1 cellular context compared by ENCODE assay signal in genomic region chr12:102958073-102958829, GRCh38.
TF ChIP-seq lines count a peak whose summit lies in the region.

No MANE protein-coding gene starts in this region.

TF ChIP-seq in GM12878, 131 proteins besides CTCF, POLR2A, EP300 and RAD21 (continued from another document):
- TF ChIP-seq, protein P1, sequence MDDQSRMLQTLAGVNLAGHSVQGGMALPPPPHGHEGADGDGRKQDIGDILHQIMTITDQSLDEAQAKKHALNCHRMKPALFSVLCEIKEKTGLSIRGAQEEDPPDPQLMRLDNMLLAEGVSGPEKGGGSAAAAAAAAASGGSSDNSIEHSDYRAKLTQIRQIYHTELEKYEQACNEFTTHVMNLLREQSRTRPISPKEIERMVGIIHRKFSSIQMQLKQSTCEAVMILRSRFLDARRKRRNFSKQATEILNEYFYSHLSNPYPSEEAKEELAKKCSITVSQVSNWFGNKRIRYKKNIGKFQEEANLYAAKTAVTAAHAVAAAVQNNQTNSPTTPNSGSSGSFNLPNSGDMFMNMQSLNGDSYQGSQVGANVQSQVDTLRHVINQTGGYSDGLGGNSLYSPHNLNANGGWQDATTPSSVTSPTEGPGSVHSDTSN (IDR thresholded peaks at IDR 0.05; ENCODE audit: insufficient replicate concordance, low read depth, low read length), result no peak
- TF ChIP-seq DPF2 (IDR thresholded peaks at IDR 0.05), result peak; percentile 80
- TF ChIP-seq BACH1 (IDR thresholded peaks at IDR 0.05; ENCODE audit: borderline replicate concordance), result peak; percentile 81
- 0 out of 2 replicates have a peak, but pooled peaks have one; percentile 17 for TF ChIP-seq YY1 (IDR thresholded peaks at IDR 0.05; ENCODE audit: low read depth, low read length)
- 0 out of 2 replicates have a peak, but pooled peaks have one; percentile 69 for TF ChIP-seq NR2F1 (conservative IDR thresholded peaks at IDR 0.05)
- 0 out of 2 replicates have a peak, but pooled peaks have one; percentile 19 for TF ChIP-seq NR2C1 (IDR thresholded peaks at IDR 0.05)
- 0 out of 2 replicates have a peak, but pooled peaks have one; percentile 31 for TF ChIP-seq RB1 (IDR thresholded peaks at IDR 0.05; ENCODE audit: borderline replicate concordance)
- TF ChIP-seq PAX5 (IDR thresholded peaks at IDR 0.05; ENCODE audit: borderline replicate concordance, low read depth, low read length), result peak; percentile 52; the same call in 1 of the 2 replicates
- TF ChIP-seq SRF (IDR thresholded peaks at IDR 0.05; ENCODE audit: low read depth in 2 of 2, low read length in 2 of 2), result no peak
- no peak for TF ChIP-seq BRCA1 (IDR thresholded peaks at IDR 0.05; ENCODE audit: low read depth, low read length)
- TF ChIP-seq, protein P2, sequence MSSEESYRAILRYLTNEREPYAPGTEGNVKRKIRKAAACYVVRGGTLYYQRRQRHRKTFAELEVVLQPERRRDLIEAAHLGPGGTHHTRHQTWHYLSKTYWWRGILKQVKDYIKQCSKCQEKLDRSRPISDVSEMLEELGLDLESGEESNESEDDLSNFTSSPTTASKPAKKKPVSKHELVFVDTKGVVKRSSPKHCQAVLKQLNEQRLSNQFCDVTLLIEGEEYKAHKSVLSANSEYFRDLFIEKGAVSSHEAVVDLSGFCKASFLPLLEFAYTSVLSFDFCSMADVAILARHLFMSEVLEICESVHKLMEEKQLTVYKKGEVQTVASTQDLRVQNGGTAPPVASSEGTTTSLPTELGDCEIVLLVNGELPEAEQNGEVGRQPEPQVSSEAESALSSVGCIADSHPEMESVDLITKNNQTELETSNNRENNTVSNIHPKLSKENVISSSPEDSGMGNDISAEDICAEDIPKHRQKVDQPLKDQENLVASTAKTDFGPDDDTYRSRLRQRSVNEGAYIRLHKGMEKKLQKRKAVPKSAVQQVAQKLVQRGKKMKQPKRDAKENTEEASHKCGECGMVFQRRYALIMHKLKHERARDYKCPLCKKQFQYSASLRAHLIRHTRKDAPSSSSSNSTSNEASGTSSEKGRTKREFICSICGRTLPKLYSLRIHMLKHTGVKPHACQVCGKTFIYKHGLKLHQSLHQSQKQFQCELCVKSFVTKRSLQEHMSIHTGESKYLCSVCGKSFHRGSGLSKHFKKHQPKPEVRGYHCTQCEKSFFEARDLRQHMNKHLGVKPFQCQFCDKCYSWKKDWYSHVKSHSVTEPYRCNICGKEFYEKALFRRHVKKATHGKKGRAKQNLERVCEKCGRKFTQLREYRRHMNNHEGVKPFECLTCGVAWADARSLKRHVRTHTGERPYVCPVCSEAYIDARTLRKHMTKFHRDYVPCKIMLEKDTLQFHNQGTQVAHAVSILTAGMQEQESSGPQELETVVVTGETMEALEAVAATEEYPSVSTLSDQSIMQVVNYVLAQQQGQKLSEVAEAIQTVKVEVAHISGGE (CRISPR knock-in tag; IDR thresholded peaks at IDR 0.05), result no peak
- peak; percentile 56 for TF ChIP-seq ZNF687 (IDR thresholded peaks at IDR 0.05)
- 0 out of 2 replicates have a peak, but pooled peaks have one; percentile 30 for TF ChIP-seq ZNF24 (IDR thresholded peaks at IDR 0.05)
- TF ChIP-seq RFX5 (IDR thresholded peaks at IDR 0.05; ENCODE audit: low read depth, low read length), result no peak
- TF ChIP-seq, protein P3, sequence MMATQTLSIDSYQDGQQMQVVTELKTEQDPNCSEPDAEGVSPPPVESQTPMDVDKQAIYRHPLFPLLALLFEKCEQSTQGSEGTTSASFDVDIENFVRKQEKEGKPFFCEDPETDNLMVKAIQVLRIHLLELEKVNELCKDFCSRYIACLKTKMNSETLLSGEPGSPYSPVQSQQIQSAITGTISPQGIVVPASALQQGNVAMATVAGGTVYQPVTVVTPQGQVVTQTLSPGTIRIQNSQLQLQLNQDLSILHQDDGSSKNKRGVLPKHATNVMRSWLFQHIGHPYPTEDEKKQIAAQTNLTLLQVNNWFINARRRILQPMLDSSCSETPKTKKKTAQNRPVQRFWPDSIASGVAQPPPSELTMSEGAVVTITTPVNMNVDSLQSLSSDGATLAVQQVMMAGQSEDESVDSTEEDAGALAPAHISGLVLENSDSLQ (IDR thresholded peaks at IDR 0.05), result peak; percentile 40; the same call in 1 of the 2 replicates
- TF ChIP-seq, protein P4, sequence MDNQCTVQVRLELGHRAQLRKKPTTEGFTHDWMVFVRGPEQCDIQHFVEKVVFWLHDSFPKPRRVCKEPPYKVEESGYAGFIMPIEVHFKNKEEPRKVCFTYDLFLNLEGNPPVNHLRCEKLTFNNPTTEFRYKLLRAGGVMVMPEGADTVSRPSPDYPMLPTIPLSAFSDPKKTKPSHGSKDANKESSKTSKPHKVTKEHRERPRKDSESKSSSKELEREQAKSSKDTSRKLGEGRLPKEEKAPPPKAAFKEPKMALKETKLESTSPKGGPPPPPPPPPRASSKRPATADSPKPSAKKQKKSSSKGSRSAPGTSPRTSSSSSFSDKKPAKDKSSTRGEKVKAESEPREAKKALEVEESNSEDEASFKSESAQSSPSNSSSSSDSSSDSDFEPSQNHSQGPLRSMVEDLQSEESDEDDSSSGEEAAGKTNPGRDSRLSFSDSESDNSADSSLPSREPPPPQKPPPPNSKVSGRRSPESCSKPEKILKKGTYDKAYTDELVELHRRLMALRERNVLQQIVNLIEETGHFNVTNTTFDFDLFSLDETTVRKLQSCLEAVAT (IDR thresholded peaks at IDR 0.05), result peak; percentile 7
- peak; percentile 46; the same call in 1 of the 2 replicates for TF ChIP-seq SMARCA5 (IDR thresholded peaks at IDR 0.05)
- TF ChIP-seq, protein P5, sequence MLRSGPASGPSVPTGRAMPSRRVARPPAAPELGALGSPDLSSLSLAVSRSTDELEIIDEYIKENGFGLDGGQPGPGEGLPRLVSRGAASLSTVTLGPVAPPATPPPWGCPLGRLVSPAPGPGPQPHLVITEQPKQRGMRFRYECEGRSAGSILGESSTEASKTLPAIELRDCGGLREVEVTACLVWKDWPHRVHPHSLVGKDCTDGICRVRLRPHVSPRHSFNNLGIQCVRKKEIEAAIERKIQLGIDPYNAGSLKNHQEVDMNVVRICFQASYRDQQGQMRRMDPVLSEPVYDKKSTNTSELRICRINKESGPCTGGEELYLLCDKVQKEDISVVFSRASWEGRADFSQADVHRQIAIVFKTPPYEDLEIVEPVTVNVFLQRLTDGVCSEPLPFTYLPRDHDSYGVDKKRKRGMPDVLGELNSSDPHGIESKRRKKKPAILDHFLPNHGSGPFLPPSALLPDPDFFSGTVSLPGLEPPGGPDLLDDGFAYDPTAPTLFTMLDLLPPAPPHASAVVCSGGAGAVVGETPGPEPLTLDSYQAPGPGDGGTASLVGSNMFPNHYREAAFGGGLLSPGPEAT (IDR thresholded peaks at IDR 0.05; ENCODE audit: low read depth), result 0 out of 2 replicates have a peak, but pooled peaks have one; percentile 17
- peak; percentile 47; the same call in 1 of the 2 replicates for TF ChIP-seq HDGF (IDR thresholded peaks at IDR 0.05)
- TF ChIP-seq ZSCAN29 (IDR thresholded peaks at IDR 0.05), result peak; percentile 81
- no peak for TF ChIP-seq CHD2 (IDR thresholded peaks at IDR 0.05; ENCODE audit: borderline replicate concordance, low read depth, low read length)
- TF ChIP-seq BHLHE40 (IDR thresholded peaks at IDR 0.05; ENCODE audit: borderline replicate concordance in 1 of 2, low read depth in 2 of 2, low read length in 1 of 2), result peak in 1 of 2 experiments; percentile 66; a peak in 2 of 4 replicates
- peak; percentile 75 for TF ChIP-seq ZNF217 (IDR thresholded peaks at IDR 0.05)
- TF ChIP-seq HDAC6 (IDR thresholded peaks at IDR 0.05; ENCODE audit: unreplicated experiment), result peak; percentile 93
- TF ChIP-seq MEF2B (IDR thresholded peaks at IDR 0.05; ENCODE audit: partially characterized antibody, poor library complexity, severe bottlenecking), result no peak
- TF ChIP-seq, protein P6, sequence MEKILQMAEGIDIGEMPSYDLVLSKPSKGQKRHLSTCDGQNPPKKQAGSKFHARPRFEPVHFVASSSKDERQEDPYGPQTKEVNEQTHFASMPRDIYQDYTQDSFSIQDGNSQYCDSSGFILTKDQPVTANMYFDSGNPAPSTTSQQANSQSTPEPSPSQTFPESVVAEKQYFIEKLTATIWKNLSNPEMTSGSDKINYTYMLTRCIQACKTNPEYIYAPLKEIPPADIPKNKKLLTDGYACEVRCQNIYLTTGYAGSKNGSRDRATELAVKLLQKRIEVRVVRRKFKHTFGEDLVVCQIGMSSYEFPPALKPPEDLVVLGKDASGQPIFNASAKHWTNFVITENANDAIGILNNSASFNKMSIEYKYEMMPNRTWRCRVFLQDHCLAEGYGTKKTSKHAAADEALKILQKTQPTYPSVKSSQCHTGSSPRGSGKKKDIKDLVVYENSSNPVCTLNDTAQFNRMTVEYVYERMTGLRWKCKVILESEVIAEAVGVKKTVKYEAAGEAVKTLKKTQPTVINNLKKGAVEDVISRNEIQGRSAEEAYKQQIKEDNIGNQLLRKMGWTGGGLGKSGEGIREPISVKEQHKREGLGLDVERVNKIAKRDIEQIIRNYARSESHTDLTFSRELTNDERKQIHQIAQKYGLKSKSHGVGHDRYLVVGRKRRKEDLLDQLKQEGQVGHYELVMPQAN (conservative IDR thresholded peaks at IDR 0.05), result peak; percentile 73; the same call in 1 of the 2 replicates
- TF ChIP-seq RUNX3 (IDR thresholded peaks at IDR 0.05; ENCODE audit: low read length), result peak; percentile 32; the same call in 1 of the 2 replicates
TF ChIP-seq in GM12878: peak in this region for 25.
